Comparison of ENCODE assay signal across 10 cellular contexts in the genomic region with DNA sequence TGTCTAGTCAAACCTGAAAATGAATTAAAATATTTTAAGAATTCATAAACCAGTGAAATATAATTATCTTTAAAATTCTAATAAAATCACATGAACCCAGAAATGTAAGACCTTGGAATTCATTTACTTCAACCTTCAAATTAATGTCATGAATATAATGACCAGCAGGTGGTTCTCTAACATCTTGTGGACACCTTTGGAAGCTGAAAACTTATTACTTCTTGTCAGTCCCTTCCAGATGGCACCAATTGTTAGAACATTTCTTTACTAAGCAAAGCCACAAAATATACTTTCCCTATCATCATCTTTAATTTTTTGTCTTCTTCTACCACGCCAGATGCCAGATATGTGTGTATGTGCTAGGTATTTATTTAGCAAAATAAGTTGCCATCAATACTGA.
DNase-seq lines count a peak whose midpoint lies in the region; ATAC-seq and TF ChIP-seq lines count a peak whose summit lies in the region.
"Had no signal": no experiment of that assay in that cellular context is flagged by ENCODE, and none has a peak within 500 bp of the region (broad histone marks: within the 10 kb centered on the region; RNA-seq: fewer than 3 reads in every experiment).

No MANE protein-coding gene starts in this region.

- TF ChIP-seq CTCF in OCI-LY1 (IDR thresholded peaks at IDR 0.05; ENCODE audit: low read length) = peak; percentile 40; the same call in 1 of the 2 replicates
- peak; percentile 28 for TF ChIP-seq CTCF in fibroblast of pulmonary artery (IDR thresholded peaks at IDR 0.05; ENCODE audit: low read length, missing control alignments)
- TF ChIP-seq CTCF in smooth muscle cell (IDR thresholded peaks at IDR 0.05; ENCODE audit: borderline replicate concordance, insufficient read depth, poor library complexity, severe bottlenecking) = peak; percentile 25

- no peaks in the 10 kb centered on the region for H3K9me3 ChIP-seq in OCI-LY1 (ENCODE audit: low read length)
- H3K9me3 ChIP-seq in smooth muscle cell (replicated peaks; ENCODE audit: low read depth) = no peaks in the 10 kb centered on the region
- H3K9me3 ChIP-seq: spleen had no signal

- H3K4me3 ChIP-seq in OCI-LY1 (ENCODE audit: low read depth, low read length, poor library complexity, severe bottlenecking) (no peak overlapping the region), fibroblast of pulmonary artery (replicated peaks; ENCODE audit: low read depth, low read length) (no peak overlapping the region), smooth muscle cell (no peak overlapping the region)
- H3K4me3 ChIP-seq: spleen had no signal

- no peaks in the 10 kb centered on the region for H3F3A ChIP-seq in OCI-LY1 (ENCODE audit: insufficient read depth, low read length)
- no peaks in the 10 kb centered on the region for H3F3A ChIP-seq in smooth muscle cell (ENCODE audit: low read depth)

- H3K36me3 ChIP-seq in OCI-LY1 (ENCODE audit: insufficient read depth, low read length) = no peaks in the 10 kb centered on the region
- H3K36me3 ChIP-seq in smooth muscle cell (ENCODE audit: low read depth) = no peaks in the 10 kb centered on the region
- H3K36me3 ChIP-seq: spleen had no signal

- no peaks in the 10 kb centered on the region for H3K4me1 ChIP-seq in OCI-LY1 (ENCODE audit: insufficient read depth, low read length, severe bottlenecking)
- no peaks in the 10 kb centered on the region for H3K4me1 ChIP-seq in smooth muscle cell (ENCODE audit: low read depth)
- H3K4me1 ChIP-seq: spleen had no signal

- no peaks in the 10 kb centered on the region for H3K79me2 ChIP-seq in OCI-LY1 (ENCODE audit: insufficient read depth, low read length)
- no peaks in the 10 kb centered on the region for H3K79me2 ChIP-seq in smooth muscle cell (ENCODE audit: low read depth)

- DNase-seq in DMS53 (lab: John Stamatoyannopoulos, UW) = peak; percentile 25
- DNase-seq in DMS53 treated with DMSO at 0.1 percent for 48 hours (lab: John Stamatoyannopoulos, UW; ENCODE audit: unreplicated experiment) = no peak
- DNase-seq in fibroblast of pulmonary artery (ENCODE audit: low read depth) = peak; percentile 39
- DNase-seq in smooth muscle cell (lab: John Stamatoyannopoulos, UW; ENCODE audit: unreplicated experiment) = no peak
- no peak for DNase-seq in activated CD4-positive, alpha-beta T cell treated with anti-CD3 and anti-CD28 coated beads, Interleukin-2, amount 50 U/mL, for 48 hours
- DNase-seq in SKM-1 treated with dmso at 0.1 percent for 144 hours (lab: John Stamatoyannopoulos, UW; ENCODE audit: unreplicated experiment) = no peak
- DNase-seq: 8988T, spleen had no signal

- H4K20me1 ChIP-seq in OCI-LY1 (ENCODE audit: insufficient read depth, low read length) (no peaks in the 10 kb centered on the region), smooth muscle cell (ENCODE audit: low read depth) (no peaks in the 10 kb centered on the region)

- no peak overlapping the region for H2AFZ ChIP-seq in OCI-LY1 (ENCODE audit: low read length)
- no peak overlapping the region for H2AFZ ChIP-seq in smooth muscle cell (ENCODE audit: low read depth)

- H3K27ac ChIP-seq in OCI-LY1 (ENCODE audit: low read depth, low read length, poor library complexity, severe bottlenecking) (no peak overlapping the region), smooth muscle cell (ENCODE audit: low read depth) (no peak overlapping the region)
- H3K27ac ChIP-seq: spleen had no signal

- no peak for ATAC-seq in HG02642 (IDR thresholded peaks at IDR 0.05; ENCODE audit: poor library complexity, unreplicated experiment)

- no peaks in the 10 kb centered on the region for H3K9me2 ChIP-seq in OCI-LY1 (ENCODE audit: low read depth, low read length)

- H3K9ac ChIP-seq in OCI-LY1 (ENCODE audit: low read length) (no peak overlapping the region), smooth muscle cell (ENCODE audit: low read depth) (no peak overlapping the region)

- WGBS in smooth muscle cell (ENCODE audit: low lambda C conversion rate) = 93% methylated on average over 1 of the region's 1 CpG

- H3K27me3 ChIP-seq in OCI-LY1 (ENCODE audit: insufficient read depth, low read length) (no peaks in the 10 kb centered on the region), smooth muscle cell (ENCODE audit: low read depth) (no peaks in the 10 kb centered on the region)
- H3K27me3 ChIP-seq: spleen had no signal

- H3K4me2 ChIP-seq in OCI-LY1 (ENCODE audit: low read length) (no peak overlapping the region), smooth muscle cell (no peak overlapping the region)

Comparison
In these comparisons a context has a peak if more than half of its experiments do, and no peak if none do; other contexts are left out.
1. DNase-seq: peak in DMS53 (single experiment) and fibroblast of pulmonary artery (single experiment); none in DMS53 treated with DMSO at 0.1 percent for 48 hours (single experiment), smooth muscle cell (single experiment), activated CD4-positive, alpha-beta T cell treated with anti-CD3 and anti-CD28 coated beads, Interleukin-2, amount 50 U/mL, for 48 hours (0 of 2) and SKM-1 treated with dmso at 0.1 percent for 144 hours (single experiment).
2. Peak in every context shown above with its lines, with median percentiles within 50 percentile points of each other: CTCF ChIP-seq.